Comparison of ENCODE assay signal across 18 cellular contexts in genomic region chr5:138520971-138521370, GRCh38. TPM values are rescaled to one million over a fixed set of nuclear protein-coding genes. Genes with fewer than 3 reads are reported as not detected.
DNase-seq lines count a peak whose midpoint lies in the region; ATAC-seq and TF ChIP-seq lines count a peak whose summit lies in the region.
"Had no signal": no experiment of that assay in that cellular context is flagged by ENCODE, and none has a peak within 500 bp of the region (broad histone marks: within the 10 kb centered on the region; RNA-seq: fewer than 3 reads in every experiment).

No MANE protein-coding gene starts in this region.

- no peaks in the 10 kb centered on the region for H3K9me3 Mint-ChIP-seq in activated naive CD4-positive, alpha-beta T cell treated with anti-CD3 and anti-CD28 coated beads, Interleukin-2, amount 50 U/mL, for 24 hours
- no peaks in the 10 kb centered on the region for H3K9me3 Mint-ChIP-seq in activated naive CD4-positive, alpha-beta T cell treated with anti-CD3 and anti-CD28 coated beads, Interleukin-2, amount 50 U/mL, for 72 hours
- H3K9me3 Mint-ChIP-seq in T-cell (no peaks in the 10 kb centered on the region), brain (peaks cover 0 to 3% (median 0%) of the 10 kb centered on the region in 5 experiments)
- H3K9me3 Mint-ChIP-seq: CD4-positive, CD25-positive, alpha-beta regulatory T cell had no signal

- no peak for DNase-seq in activated naive CD4-positive, alpha-beta T cell treated with anti-CD3 and anti-CD28 coated beads, Interleukin-2, amount 50 U/mL, for 72 hours (ENCODE audit: low spot score in 2 of 2)
- DNase-seq in T-cell (no peak), GM19240 (ENCODE audit: insufficient read length, low spot score) (no peak), globus pallidus (ENCODE audit: low spot score) (no peak)
- DNase-seq: AML-193; CD4-positive, CD25-positive, alpha-beta regulatory T cell; DMS79 treated with DMSO at 0.1 percent for 48 hours; KG1; NCI-H1092; NCI-H1694; NCI-H2107; NCI-H345; NCI-H526 treated with DMSO at 0.1 percent for 48 hours; NK-92 treated with Interleukin-12 subunit alpha and Interleukin-12 subunit beta, amount 100 ng/mL, for 24 hours; OCI-M1 had no signal

- ATAC-seq in activated naive CD4-positive, alpha-beta T cell treated with anti-CD3 and anti-CD28 coated beads, Interleukin-2, amount 50 U/mL, for 72 hours, result no peak
- ATAC-seq in T-cell (replicated peaks in 1 of 4), result no peak
- no peak for ATAC-seq in HG02981 (IDR thresholded peaks at IDR 0.05; ENCODE audit: unreplicated experiment)

- no peak overlapping the region for H3K4me3 Mint-ChIP-seq in activated naive CD4-positive, alpha-beta T cell treated with anti-CD3 and anti-CD28 coated beads, Interleukin-2, amount 50 U/mL, for 24 hours
- H3K4me3 Mint-ChIP-seq in T-cell (no peak overlapping the region), brain (no peak overlapping the region)
- H3K4me3 Mint-ChIP-seq: CD4-positive, CD25-positive, alpha-beta regulatory T cell had no signal

- H3K36me3 Mint-ChIP-seq in activated naive CD4-positive, alpha-beta T cell treated with anti-CD3 and anti-CD28 coated beads, Interleukin-2, amount 50 U/mL, for 24 hours, result peaks cover 7% of the 10 kb centered on the region
- H3K36me3 Mint-ChIP-seq in activated naive CD4-positive, alpha-beta T cell treated with anti-CD3 and anti-CD28 coated beads, Interleukin-2, amount 50 U/mL, for 72 hours, result peaks cover 4 to 10% of the 10 kb centered on the region in 2 donors
- H3K36me3 Mint-ChIP-seq in T-cell (peaks cover 18% of the 10 kb centered on the region), brain (peaks cover 37% of the 10 kb centered on the region)

- no peak for TF ChIP-seq CTCF in brain (conservative IDR thresholded peaks at IDR 0.05)

- CTCF ChIA-PET in T-cell (lab: Charles Lee), result interaction anchor here in 1 of 2 donors (0.8 kb wide), 1 partner anchor 1169 kb away, joined by 3 read pairs; no protein-coding TSS in a partner anchor

- peaks cover 36% of the 10 kb centered on the region for H3K4me1 Mint-ChIP-seq in activated naive CD4-positive, alpha-beta T cell treated with anti-CD3 and anti-CD28 coated beads, Interleukin-2, amount 50 U/mL, for 24 hours
- H3K4me1 Mint-ChIP-seq in T-cell, result peaks cover 24 to 33% (median 29%) of the 10 kb centered on the region in 3 donors
- H3K4me1 Mint-ChIP-seq in brain, result peaks cover 25% of the 10 kb centered on the region

- POLR2A ChIA-PET in T-cell (lab: Charles Lee), result no interaction called here

- H3K27me3 Mint-ChIP-seq in activated naive CD4-positive, alpha-beta T cell treated with anti-CD3 and anti-CD28 coated beads, Interleukin-2, amount 50 U/mL, for 24 hours, result no peaks in the 10 kb centered on the region
- H3K27me3 Mint-ChIP-seq in T-cell, result no peaks in the 10 kb centered on the region
- no peaks in the 10 kb centered on the region for H3K27me3 Mint-ChIP-seq in brain
- H3K27me3 Mint-ChIP-seq: CD4-positive, CD25-positive, alpha-beta regulatory T cell had no signal

- H3K27ac Mint-ChIP-seq in activated naive CD4-positive, alpha-beta T cell treated with anti-CD3 and anti-CD28 coated beads, Interleukin-2, amount 50 U/mL, for 24 hours, result peak overlapping the region; percentile 38
- H3K27ac Mint-ChIP-seq in activated naive CD4-positive, alpha-beta T cell treated with anti-CD3 and anti-CD28 coated beads, Interleukin-2, amount 50 U/mL, for 72 hours, result peak overlapping the region in 1 of 2 donors; percentile 13
- H3K27ac Mint-ChIP-seq in T-cell (peak overlapping the region; percentile 1 to 3), brain (peak overlapping the region in 3 of 5 experiments; percentile 0 to 27 (median 5))

RNA-seq across cellular contexts. Expression of gene ETF1, which starts 22.1 kb away (rescaled TPM):
- total RNA-seq in activated naive CD4-positive, alpha-beta T cell treated with anti-CD3 and anti-CD28 coated beads, Interleukin-2, amount 50 U/mL, for 72 hours, result 100 to 1,000 TPM; 109 to 120 TPM
- total RNA-seq in T-cell, result 100 to 1,000 TPM in 1 of 5 donors, 10 to 100 TPM in 4; 40.1 to 115 (median 43.2) TPM
- 27.4 TPM for polyA plus RNA-seq in brain (ENCODE audit: insufficient read depth, low read depth, low replicate concordance)

RNA-seq across cellular contexts. Expression of gene HSPA9, which starts 54.2 kb away (rescaled TPM):
- 100 to 1,000 TPM; 346 to 393 TPM for total RNA-seq in activated naive CD4-positive, alpha-beta T cell treated with anti-CD3 and anti-CD28 coated beads, Interleukin-2, amount 50 U/mL, for 72 hours
- 100 to 1,000 TPM; 148 to 299 (median 162) TPM for total RNA-seq in T-cell
- polyA plus RNA-seq in brain (ENCODE audit: insufficient read depth, low read depth, low replicate concordance), result 141 TPM

RNA-seq across cellular contexts. Expression of gene EGR1, which starts 55.7 kb away (rescaled TPM):
- total RNA-seq in activated naive CD4-positive, alpha-beta T cell treated with anti-CD3 and anti-CD28 coated beads, Interleukin-2, amount 50 U/mL, for 72 hours, result 10 to 100 TPM; 39.4 to 60.1 TPM
- total RNA-seq in T-cell, result 10 to 100 TPM in 1 of 5 donors, 1 to 10 TPM in 4; 6.8 to 13.8 (median 8.0) TPM
- 6.8 TPM for polyA plus RNA-seq in brain (ENCODE audit: insufficient read depth, low read depth, low replicate concordance)
